ENCODE assay signal across 1 cellular context in genomic region chr16:74368002-74368979, GRCh38.
TF ChIP-seq lines count a peak whose summit lies in the region.

No MANE protein-coding gene starts in this region.

TF ChIP-seq in GM12878, 131 proteins besides CTCF, POLR2A, EP300 and RAD21 (continued from another document):
- TF ChIP-seq GABPA (IDR thresholded peaks at IDR 0.05; ENCODE audit: low read depth), result peak; percentile 24; the same call in 1 of the 2 replicates
- TF ChIP-seq ATF3 (IDR thresholded peaks at IDR 0.05; ENCODE audit: borderline replicate concordance, extremely low read depth, low read depth, low read length), result peak; percentile 31; the same call in 1 of the 2 replicates
- TF ChIP-seq RAD51 (IDR thresholded peaks at IDR 0.05), result peak; percentile 28; the same call in 1 of the 2 replicates
- peak; percentile 87 to 99 for TF ChIP-seq BHLHE40 (IDR thresholded peaks at IDR 0.05; ENCODE audit: borderline replicate concordance in 1 of 2, low read depth in 2 of 2, low read length in 1 of 2)
- peak; percentile 94 for TF ChIP-seq CHD2 (IDR thresholded peaks at IDR 0.05; ENCODE audit: borderline replicate concordance, low read depth, low read length)
- peak in 1 of 2 experiments; percentile 65; a peak in 2 of 3 replicates for TF ChIP-seq EGR1 (IDR thresholded peaks at IDR 0.05; ENCODE audit: borderline replicate concordance in 1 of 2, low read depth in 2 of 2, low read length in 2 of 2)
- TF ChIP-seq RUNX3 (IDR thresholded peaks at IDR 0.05; ENCODE audit: low read length), result peak; percentile 33; the same call in 1 of the 2 replicates
- TF ChIP-seq MEF2B (IDR thresholded peaks at IDR 0.05; ENCODE audit: partially characterized antibody, poor library complexity, severe bottlenecking), result peak; percentile 56
- peak; percentile 70 for TF ChIP-seq BRCA1 (IDR thresholded peaks at IDR 0.05; ENCODE audit: low read depth, low read length)
- peak; percentile 47; the same call in 1 of the 2 replicates for TF ChIP-seq TAF1 (IDR thresholded peaks at IDR 0.05; ENCODE audit: borderline replicate concordance, low read depth, low read length)
